ENCODE assay signal across 17 cellular contexts in genomic region chr12:77013091-77013490, GRCh38.
"Had no signal": no experiment of that assay in that cellular context is flagged by ENCODE, and none has a peak within 500 bp of the region (broad histone marks: within the 10 kb centered on the region; RNA-seq: fewer than 3 reads in every experiment).

No MANE protein-coding gene starts in this region.

- ATAC-seq: left cardiac atrium; lower lobe of right lung; natural killer cell treated with Interleukin-12 subunit alpha and Interleukin-12 subunit beta and Interleukin-15 and Interleukin-18, amount 100 ng/mL, for 72 hours; pancreas; right cardiac atrium; stimulated activated memory B cell treated with anti-CD40 and anti-IgM and Interleukin-4, amounts not matched to agents 10 μg/mL and 1 μg/mL and 100 μg/mL, for 72 hours had no signal

- H3K27ac ChIP-seq: esophagus squamous epithelium, left ventricle myocardium inferior, lower lobe of right lung, neural progenitor cell, pancreas, tibial artery, upper lobe of left lung, uterus had no signal

- H3K9me3 ChIP-seq: esophagus squamous epithelium, left ventricle myocardium inferior, lower lobe of right lung, pancreas, tibial artery, upper lobe of left lung, uterus had no signal

- H2AFZ ChIP-seq: neural progenitor cell had no signal

- H3K4me3 ChIP-seq: esophagus squamous epithelium, left ventricle myocardium inferior, lower lobe of right lung, neural progenitor cell, pancreas, tibial artery, upper lobe of left lung, uterus had no signal

- DNase-seq: esophagus squamous epithelium; immature natural killer cell; kidney; left cardiac atrium; left ventricle myocardium inferior; lower lobe of right lung; midbrain; nucleus accumbens; pancreas; right cardiac atrium; stimulated activated CD4-positive, alpha-beta T cell treated with anti-CD3 and anti-CD28 coated beads, Interleukin-4, amount 100 ng/mL, for 24 hours; tibial artery; upper lobe of left lung; uterus had no signal

- H3K36me3 ChIP-seq: esophagus squamous epithelium, left ventricle myocardium inferior, lower lobe of right lung, neural progenitor cell, pancreas, tibial artery, upper lobe of left lung, uterus had no signal

- H3K4me1 ChIP-seq: neural progenitor cell, pancreas, uterus had no signal

- H3K4me2 ChIP-seq: neural progenitor cell had no signal

- H3K9ac ChIP-seq: neural progenitor cell had no signal

- H3K27me3 ChIP-seq: esophagus squamous epithelium, neural progenitor cell, pancreas, tibial artery, upper lobe of left lung, uterus had no signal
